ENCODE assay signal across 11 cellular contexts in the genomic region with DNA sequence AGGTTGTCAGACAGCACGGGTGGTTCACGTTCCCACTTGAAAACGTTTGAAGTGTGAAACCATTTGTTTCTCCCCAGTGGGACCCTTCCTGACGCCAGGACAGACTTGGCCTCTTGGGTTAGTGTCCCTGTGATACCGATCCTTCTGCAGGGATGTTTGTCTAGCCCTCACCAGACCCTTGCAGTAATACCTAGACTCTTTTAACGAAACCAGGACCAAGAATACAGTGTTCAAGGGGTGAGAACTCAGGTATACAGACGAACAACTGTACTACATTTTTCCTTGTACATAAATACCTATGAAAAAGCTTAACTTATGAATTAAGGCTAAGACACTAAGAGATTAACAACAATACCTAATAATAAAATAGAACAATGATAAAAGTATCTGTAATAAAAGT.
DNase-seq lines count a peak whose midpoint lies in the region; ATAC-seq and TF ChIP-seq lines count a peak whose summit lies in the region.
"Had no signal": no experiment of that assay in that cellular context is flagged by ENCODE, and none has a peak within 500 bp of the region (broad histone marks: within the 10 kb centered on the region; RNA-seq: fewer than 3 reads in every experiment).

No MANE protein-coding gene starts in this region.

- H3K4me1 ChIP-seq in CD4-positive, alpha-beta memory T cell (ENCODE audit: insufficient read depth, low read length), result peaks cover 19% of the 10 kb centered on the region
- peaks cover 11% of the 10 kb centered on the region for H3K4me1 ChIP-seq in lower lobe of right lung

- POLR2A ChIA-PET in CD4-positive, alpha-beta memory T cell (lab: Charles Lee; ENCODE audit: partially characterized antibody), result no interaction called here
- POLR2A ChIA-PET in activated CD8-positive, alpha-beta T cell treated with anti-CD3 and anti-CD28 coated beads, Interleukin-2, amount 10 ng/mL, durations not matched to agents 7 days and 5 days (lab: Charles Lee), result no interaction called here

- CTCF ChIA-PET in CD4-positive, alpha-beta memory T cell (lab: Charles Lee; ENCODE audit: partially characterized antibody), result interaction anchor here (0.8 kb wide), 1 partner anchor 12 kb away, joined by 3 read pairs; no protein-coding TSS in a partner anchor
- CTCF ChIA-PET in activated CD8-positive, alpha-beta T cell treated with anti-CD3 and anti-CD28 coated beads, Interleukin-2, amount 10 ng/mL, durations not matched to agents 7 days and 5 days (lab: Charles Lee), result interaction anchor here (0.9 kb wide), 1 partner anchor 68 kb away, joined by 4 read pairs; no protein-coding TSS in a partner anchor

- H3K36me3 ChIP-seq in CD4-positive, alpha-beta memory T cell (ENCODE audit: insufficient read depth, low read length), result no peaks in the 10 kb centered on the region
- no peaks in the 10 kb centered on the region for H3K36me3 ChIP-seq in lower lobe of right lung

- no peaks in the 10 kb centered on the region for H3K27me3 ChIP-seq in CD4-positive, alpha-beta memory T cell (ENCODE audit: insufficient read depth, low read length)
- H3K27me3 ChIP-seq in lower lobe of right lung (ENCODE audit: low read depth), result peaks cover 3% of the 10 kb centered on the region

- H3K36me3 Mint-ChIP-seq in CD4-positive, alpha-beta memory T cell, result no peaks in the 10 kb centered on the region
- no peaks in the 10 kb centered on the region for H3K36me3 Mint-ChIP-seq in activated CD8-positive, alpha-beta T cell treated with anti-CD3 and anti-CD28 coated beads, Interleukin-2, amount 10 ng/mL, durations not matched to agents 7 days and 5 days (ENCODE audit: low read depth)
- peaks cover 2% of the 10 kb centered on the region for H3K36me3 Mint-ChIP-seq in chondrocyte (ENCODE audit: low read depth)

- peak overlapping the region in 1 of 2 donors; percentile 22 for H3K4me3 ChIP-seq in CD4-positive, alpha-beta memory T cell (ENCODE audit: low read length in 2 of 2)
- H3K4me3 ChIP-seq in lower lobe of right lung, result no peak overlapping the region

- no peak for TF ChIP-seq CTCF in lower lobe of right lung (IDR thresholded peaks at IDR 0.05)
- no peak for TF ChIP-seq CTCF in chondrocyte (IDR thresholded peaks at IDR 0.05)

- H3K4me3 Mint-ChIP-seq in CD4-positive, alpha-beta memory T cell, result peak overlapping the region; percentile 56 to 93 (median 85)
- H3K4me3 Mint-ChIP-seq in activated CD8-positive, alpha-beta T cell treated with anti-CD3 and anti-CD28 coated beads, Interleukin-2, amount 10 ng/mL, durations not matched to agents 7 days and 5 days, result peak overlapping the region; percentile 44
- no peak overlapping the region for H3K4me3 Mint-ChIP-seq in chondrocyte (ENCODE audit: unreplicated experiment)

- no peak overlapping the region for H3K27ac ChIP-seq in CD4-positive, alpha-beta memory T cell (ENCODE audit: low read depth, low read length)
- no peak overlapping the region for H3K27ac ChIP-seq in lower lobe of right lung

- ATAC-seq in GM19372 (IDR thresholded peaks at IDR 0.05; ENCODE audit: low read depth, unreplicated experiment) (peak; percentile 39), HG02981 (IDR thresholded peaks at IDR 0.05; ENCODE audit: unreplicated experiment) (peak; percentile 43), lower lobe of right lung (no peak)
- peak; percentile 40 for ATAC-seq in activated CD8-positive, alpha-beta T cell treated with anti-CD3 and anti-CD28 coated beads, Interleukin-2, amount 10 ng/mL, durations not matched to agents 7 days and 5 days

- no peaks in the 10 kb centered on the region for H3K9me3 ChIP-seq in CD4-positive, alpha-beta memory T cell (ENCODE audit: control insufficient read depth in 1 of 2, low read length in 2 of 2)
- H3K9me3 ChIP-seq in lower lobe of right lung, result no peaks in the 10 kb centered on the region

- peak in 1 of 5 donors; percentile 0 for DNase-seq in CD4-positive, alpha-beta memory T cell
- DNase-seq in activated CD8-positive, alpha-beta T cell treated with anti-CD3 and anti-CD28 coated beads, Interleukin-2, amount 10 ng/mL, durations not matched to agents 7 days and 5 days, result peak; percentile 24
- DNase-seq in lower lobe of right lung (no peak), NCI-H187 (lab: John Stamatoyannopoulos, UW) (no peak), chondrocyte (ENCODE audit: low spot score) (no peak), NCI-H1436 treated with DMSO at 0.1 percent for 48 hours (lab: John Stamatoyannopoulos, UW) (no peak)
- DNase-seq: COR-L47, H7, NCI-H2081 treated with DMSO at 0.1 percent for 48 hours had no signal

- H3K27me3 Mint-ChIP-seq in CD4-positive, alpha-beta memory T cell, result peaks cover 10 to 20% of the 10 kb centered on the region in 2 donors
- peaks cover 36% of the 10 kb centered on the region for H3K27me3 Mint-ChIP-seq in activated CD8-positive, alpha-beta T cell treated with anti-CD3 and anti-CD28 coated beads, Interleukin-2, amount 10 ng/mL, durations not matched to agents 7 days and 5 days (ENCODE audit: low read depth)
- H3K27me3 Mint-ChIP-seq in chondrocyte (ENCODE audit: low read depth), result peaks cover 14% of the 10 kb centered on the region

- intact Hi-C loops in CD4-positive, alpha-beta memory T cell (cut with micrococcal nuclease), result no loop called here
- intact Hi-C loops in lower lobe of right lung (cut with DNase I), result no loop called here

- no peaks in the 10 kb centered on the region for H3K9me3 Mint-ChIP-seq in CD4-positive, alpha-beta memory T cell
- no peaks in the 10 kb centered on the region for H3K9me3 Mint-ChIP-seq in activated CD8-positive, alpha-beta T cell treated with anti-CD3 and anti-CD28 coated beads, Interleukin-2, amount 10 ng/mL, durations not matched to agents 7 days and 5 days (ENCODE audit: insufficient read depth)
- peaks cover 3% of the 10 kb centered on the region for H3K9me3 Mint-ChIP-seq in chondrocyte (ENCODE audit: low read depth)

- peak overlapping the region in 2 of 7 donors; percentile 2 to 79 for H3K27ac Mint-ChIP-seq in CD4-positive, alpha-beta memory T cell
- no peak overlapping the region for H3K27ac Mint-ChIP-seq in activated CD8-positive, alpha-beta T cell treated with anti-CD3 and anti-CD28 coated beads, Interleukin-2, amount 10 ng/mL, durations not matched to agents 7 days and 5 days
- no peak overlapping the region for H3K27ac Mint-ChIP-seq in chondrocyte (ENCODE audit: unreplicated experiment)

- H3K4me1 Mint-ChIP-seq in CD4-positive, alpha-beta memory T cell, result peaks cover 15 to 27% (median 23%) of the 10 kb centered on the region in 4 donors
- H3K4me1 Mint-ChIP-seq in activated CD8-positive, alpha-beta T cell treated with anti-CD3 and anti-CD28 coated beads, Interleukin-2, amount 10 ng/mL, durations not matched to agents 7 days and 5 days (ENCODE audit: low read depth), result peaks cover 31% of the 10 kb centered on the region
- peaks cover 10% of the 10 kb centered on the region for H3K4me1 Mint-ChIP-seq in chondrocyte (ENCODE audit: low read depth)

Comparison
In these comparisons a context has a peak if more than half of its experiments do, and no peak if none do; other contexts are left out.
1. ATAC-seq: peak in GM19372 (single experiment), HG02981 (single experiment) and activated CD8-positive, alpha-beta T cell treated with anti-CD3 and anti-CD28 coated beads, Interleukin-2, amount 10 ng/mL, durations not matched to agents 7 days and 5 days (single experiment); none in lower lobe of right lung (0 of 2).